In the genomic region with DNA sequence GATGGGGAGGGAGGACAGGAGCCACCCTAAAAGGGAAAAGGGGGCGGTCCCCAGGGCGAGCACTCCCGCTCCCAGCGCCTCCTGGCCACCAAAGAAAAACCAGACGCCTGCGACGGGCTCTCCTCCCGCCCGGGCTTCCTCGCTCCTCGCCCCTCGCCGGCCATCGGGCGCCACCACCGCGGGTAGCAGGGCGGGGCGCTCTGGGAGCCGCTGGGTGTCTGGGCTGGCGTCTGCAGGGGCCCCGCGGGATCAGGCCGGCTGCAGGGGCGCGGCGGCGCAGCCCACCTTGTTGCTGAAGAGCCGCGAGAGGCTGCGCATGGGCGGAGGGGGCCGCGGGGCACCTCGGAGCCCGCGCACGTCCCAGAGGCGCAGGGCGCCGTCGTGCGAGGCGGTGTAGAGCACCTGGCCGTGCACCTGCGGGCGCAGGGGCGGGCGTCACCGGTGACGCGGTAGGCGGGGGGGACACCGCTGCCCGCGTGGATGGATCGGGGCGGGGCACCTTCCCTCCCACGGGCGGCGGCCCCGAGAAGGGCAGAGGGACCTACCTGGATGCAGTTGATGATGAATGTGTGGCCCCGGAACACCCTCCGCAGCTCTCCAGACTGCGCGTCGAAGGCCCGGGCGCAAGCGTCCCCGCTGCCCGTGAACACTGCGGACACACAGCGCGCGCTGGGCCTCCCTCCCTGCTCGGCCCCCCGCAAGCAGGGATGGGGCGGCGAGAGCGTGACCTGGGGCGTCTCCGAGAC, we compare ENCODE assay signal across 9 cellular contexts. TPM values are rescaled to one million over a fixed set of nuclear protein-coding genes. Genes with fewer than 3 reads are reported as not detected.
A peak's percentile ranks its signal among the peaks of the same experiment; 100 is the strongest.
DNase-seq lines count a peak whose midpoint lies in the region; ATAC-seq and TF ChIP-seq lines count a peak whose summit lies in the region.
"Had no signal": no experiment of that assay in that cellular context is flagged by ENCODE, and none has a peak within 500 bp of the region (broad histone marks: within the 10 kb centered on the region; RNA-seq: fewer than 3 reads in every experiment).

No MANE protein-coding gene starts in this region.

- no peaks in the 10 kb centered on the region for H3K9me3 ChIP-seq in naive thymus-derived CD4-positive, alpha-beta T cell (ENCODE audit: control insufficient read depth in 2 of 3, low read length in 3 of 3)

- no peak for TF ChIP-seq CTCF in Calu3 (IDR thresholded peaks at IDR 0.05; ENCODE audit: unreplicated experiment)
- no peak for TF ChIP-seq CTCF in astrocyte of the cerebellum (IDR thresholded peaks at IDR 0.05; ENCODE audit: low read depth, low read length, missing control alignments)

- peak overlapping the region; percentile 20 for H3K4me3 Mint-ChIP-seq in Calu3 (ENCODE audit: low read depth, unreplicated experiment)
- H3K4me3 Mint-ChIP-seq in naive thymus-derived CD4-positive, alpha-beta T cell = peak overlapping the region in 9 of 10 donors; percentile 16 to 90 (median 77)

- peaks cover 8% of the 10 kb centered on the region for H3K36me3 Mint-ChIP-seq in Calu3 (ENCODE audit: insufficient read depth, unreplicated experiment)
- H3K36me3 Mint-ChIP-seq in naive thymus-derived CD4-positive, alpha-beta T cell = peaks cover 0 to 22% (median 5%) of the 10 kb centered on the region in 5 donors

- no peaks in the 10 kb centered on the region for H3K9me3 Mint-ChIP-seq in Calu3 (ENCODE audit: low read depth, unreplicated experiment)
- H3K9me3 Mint-ChIP-seq in naive thymus-derived CD4-positive, alpha-beta T cell = peaks cover 0 to 2% (median 0%) of the 10 kb centered on the region in 11 donors

- H3K27me3 Mint-ChIP-seq in Calu3 (ENCODE audit: unreplicated experiment) = peaks cover 36% of the 10 kb centered on the region
- H3K27me3 Mint-ChIP-seq in naive thymus-derived CD4-positive, alpha-beta T cell = peaks cover 4 to 29% (median 6%) of the 10 kb centered on the region in 5 donors

- H3K4me3 ChIP-seq in astrocyte of the cerebellum (ENCODE audit: low read depth, low read length) = peak overlapping the region; percentile 9
- peak overlapping the region; percentile 63 for H3K4me3 ChIP-seq in naive thymus-derived CD4-positive, alpha-beta T cell (ENCODE audit: low read length)

- CTCF ChIA-PET in Calu3 (lab: Charles Lee) = interaction anchor here (0.6 kb wide), 1 partner anchor 1639 kb away, joined by 4 read pairs; no protein-coding TSS in a partner anchor
- CTCF ChIA-PET in naive thymus-derived CD4-positive, alpha-beta T cell (lab: Charles Lee) = interaction anchor here (0.6 to 1.0 kb wide), 2 partner anchors 67 to 168 kb away, joined by 3 read pairs; no protein-coding TSS in a partner anchor

- ATAC-seq in naive thymus-derived CD4-positive, alpha-beta T cell = peak; percentile 86
- no peak for ATAC-seq in HG03378 (IDR thresholded peaks at IDR 0.05; ENCODE audit: unreplicated experiment)
- ATAC-seq in HG03432 (IDR thresholded peaks at IDR 0.05; ENCODE audit: unreplicated experiment) = no peak
- ATAC-seq: HCT116 had no signal

- no peak for DNase-seq in Calu3
- DNase-seq in NCI-H2171 (lab: John Stamatoyannopoulos, UW) = peak; percentile 35
- DNase-seq in astrocyte of the cerebellum (ENCODE audit: low read depth) = no peak
- DNase-seq in naive thymus-derived CD4-positive, alpha-beta T cell = peak in 8 of 9 donors; percentile 39 to 72 (median 54)
- DNase-seq in medulla oblongata (ENCODE audit: extremely low spot score) = no peak
- DNase-seq in AG08396 (ENCODE audit: low spot score) = no peak

- H3K27ac Mint-ChIP-seq in Calu3 (ENCODE audit: unreplicated experiment) = no peak overlapping the region
- H3K27ac Mint-ChIP-seq in naive thymus-derived CD4-positive, alpha-beta T cell = peak overlapping the region in 3 of 9 donors; percentile 36 to 80 (median 67)

- in situ Hi-C loops in astrocyte of the cerebellum (cut with HindIII; ENCODE audit: low sequenced_read_pairs) = no loop called here

- BruUV-seq in Calu3 (replicated peaks; lab: Mats Ljungman, UMichigan) = no TSS peak

- peaks cover 3% of the 10 kb centered on the region for H3K4me1 Mint-ChIP-seq in Calu3 (ENCODE audit: low read depth, unreplicated experiment)
- H3K4me1 Mint-ChIP-seq in naive thymus-derived CD4-positive, alpha-beta T cell = peaks cover 6 to 14% (median 9%) of the 10 kb centered on the region in 7 donors

- peaks cover 0 to 6% of the 10 kb centered on the region in 2 donors for H3K27me3 ChIP-seq in naive thymus-derived CD4-positive, alpha-beta T cell (ENCODE audit: control insufficient read depth in 2 of 2, insufficient read depth in 2 of 2, low read length in 2 of 2)

- intact Hi-C loops in Calu3 (cut with micrococcal nuclease; ENCODE audit: unreplicated experiment) = no loop called here
- intact Hi-C loops in naive thymus-derived CD4-positive, alpha-beta T cell (cut with micrococcal nuclease) = loop anchor here (2.0 to 5.0 kb wide), 3 partner anchors 49 to 251 kb away; no protein-coding TSS in a partner anchor

- H3K27ac ChIP-seq in naive thymus-derived CD4-positive, alpha-beta T cell (ENCODE audit: low read depth, low read length) = peak overlapping the region; percentile 62

- H3K4me1 ChIP-seq in naive thymus-derived CD4-positive, alpha-beta T cell (ENCODE audit: control insufficient read depth in 2 of 2, insufficient read depth in 2 of 2, low read length in 2 of 2) = peaks cover 12 to 19% of the 10 kb centered on the region in 2 donors

- POLR2A ChIA-PET in naive thymus-derived CD4-positive, alpha-beta T cell (lab: Charles Lee) = interaction anchor here (0.9 to 1.6 kb wide), 2 partner anchors 11 to 67 kb away, joined by 3 read pairs; no protein-coding TSS in a partner anchor

- peaks cover 0 to 22% (median 0%) of the 10 kb centered on the region in 3 experiments for H3K36me3 ChIP-seq in naive thymus-derived CD4-positive, alpha-beta T cell (ENCODE audit: control insufficient read depth in 2 of 3, insufficient read depth in 3 of 3, low read length in 3 of 3)

RNA-seq across cellular contexts. Expression of a gene that starts 28.3 kb away (rescaled TPM):
- total RNA-seq in Calu3 (2022) = not detected in 2 replicates
- total RNA-seq in naive thymus-derived CD4-positive, alpha-beta T cell = 1 to 10 TPM in 2 of 5 experiments, not detected in 3; 1.6 to 9.7 TPM
- polyA plus RNA-seq in naive thymus-derived CD4-positive, alpha-beta T cell = 1 to 10 TPM in 1 of 2 donors, under 1 TPM in 1; 0.24 to 3.1 TPM

RNA-seq across cellular contexts. Expression of a gene that starts 39.9 kb away (rescaled TPM):
- total RNA-seq in Calu3 (2022) = 56.2 and 69.2 TPM in 2 replicates
- total RNA-seq in naive thymus-derived CD4-positive, alpha-beta T cell = 100 to 1,000 TPM in 2 of 5 experiments, 10 to 100 TPM in 3; 75.1 to 116 (median 82.0) TPM
- polyA plus RNA-seq in naive thymus-derived CD4-positive, alpha-beta T cell = 10 to 100 TPM; 58.1 to 68.6 TPM

RNA-seq across cellular contexts. Expression of a gene that starts 58.4 kb away (rescaled TPM):
- not detected in 2 replicates for total RNA-seq in Calu3 (2022)
- 1 to 10 TPM in 1 of 5 experiments, under 1 TPM in 2, not detected in 2; 0.46 to 1.1 (median 0.61) TPM for total RNA-seq in naive thymus-derived CD4-positive, alpha-beta T cell
- polyA plus RNA-seq in naive thymus-derived CD4-positive, alpha-beta T cell = under 1 TPM; 0.33 to 0.48 TPM

Comparison
In these comparisons a context has a peak if more than half of its experiments do, and no peak if none do; other contexts are left out.
1. DNase-seq: peak in NCI-H2171 (single experiment) and naive thymus-derived CD4-positive, alpha-beta T cell (8 of 9); none in Calu3 (single experiment), astrocyte of the cerebellum (single experiment), medulla oblongata (single experiment) and AG08396 (single experiment).